8 cellular contexts compared by ENCODE assay signal in the genomic region with DNA sequence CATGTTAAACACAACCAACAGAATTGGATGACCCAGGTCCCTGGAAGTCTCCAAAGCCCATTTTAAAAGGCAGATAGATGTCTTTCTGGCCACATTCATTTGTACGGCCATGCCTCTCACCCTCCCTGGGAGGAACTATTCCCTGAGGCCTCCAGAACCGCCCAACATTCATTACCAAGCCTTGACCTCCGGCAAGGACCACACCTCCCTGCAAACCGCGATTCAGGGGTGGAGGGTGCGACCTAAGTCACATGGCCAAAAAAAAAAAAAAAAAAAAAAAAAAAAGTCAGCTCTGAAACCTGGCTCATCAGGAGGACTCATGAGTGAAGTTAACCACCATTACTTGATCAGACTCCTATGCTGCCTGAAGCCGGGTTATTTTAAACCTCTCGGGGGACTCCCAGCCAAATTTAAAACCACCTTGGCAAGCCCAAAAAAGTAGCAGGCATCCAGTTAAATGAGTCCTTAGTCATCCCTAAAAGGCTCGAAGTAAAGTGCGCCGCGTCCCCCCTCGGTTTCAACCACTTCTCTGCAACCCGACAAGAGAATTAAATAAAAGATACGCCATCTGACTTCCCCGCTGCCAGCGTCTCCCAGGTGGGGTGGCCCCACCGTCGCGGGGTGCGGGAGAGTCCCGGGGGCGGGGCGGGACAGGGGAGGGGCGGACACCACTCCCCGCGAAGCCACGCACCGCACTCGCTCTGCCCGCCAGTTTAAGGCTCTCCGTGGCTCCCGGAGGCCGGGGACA. TPM values are rescaled to one million over a fixed set of nuclear protein-coding genes. Genes with fewer than 3 reads are reported as not detected.
A peak's percentile ranks its signal among the peaks of the same experiment; 100 is the strongest.
DNase-seq lines count a peak whose midpoint lies in the region; ATAC-seq and TF ChIP-seq lines count a peak whose summit lies in the region.

No MANE protein-coding gene starts in this region.

- ATAC-seq in GM19043 (IDR thresholded peaks at IDR 0.05; ENCODE audit: low read depth, unreplicated experiment) (peak; percentile 27), HG02763 (IDR thresholded peaks at IDR 0.05; ENCODE audit: unreplicated experiment) (no peak)

- TF ChIP-seq CTCF in AG09319 (IDR thresholded peaks at IDR 0.05; ENCODE audit: low read depth, low read length) = no peak

- DNase-seq in AG09319 (ENCODE audit: extremely low read depth, low read depth) (peak; percentile 86), HT1080 (ENCODE audit: low read depth) (peak; percentile 87), cerebellar cortex (ENCODE audit: low spot score) (peak; percentile 79), kidney glomerular epithelial cell (lab: John Stamatoyannopoulos, UW) (peak; percentile 33)
- peak; percentile 32 to 43 (median 34) for DNase-seq in activated CD4-positive, CD25-positive, alpha-beta regulatory T cell (lab: John Stamatoyannopoulos, UW)
- DNase-seq in stimulated activated CD4-positive, alpha-beta T cell treated with anti-CD3 and anti-CD28 coated beads, Interleukin-2, amount 100 ng/mL, for 24 hours = peak; percentile 74 to 77

RNA-seq across cellular contexts. Expression of gene KLF9, which starts 2.4 kb away (rescaled TPM):
- 6.0 and 7.3 TPM in 2 replicates for total RNA-seq in HT1080 (2014; rRNA removed; shearing (Covaris generic))
- polyA plus RNA-seq in HT1080 (2015; cell fraction: cytosol; rRNA removed) = 13.9 and 18.8 TPM in 2 replicates
- 13.8 and 15.5 TPM in 2 replicates for polyA plus RNA-seq in HT1080 (2015; cell fraction: nucleus; rRNA removed)

Comparison
In these comparisons a context has a peak if more than half of its experiments do, and no peak if none do; other contexts are left out.
1. DNase-seq: peak in every context shown above with its lines; median percentile 87 in HT1080; 86 in AG09319; 79 in cerebellar cortex; 76 in stimulated activated CD4-positive, alpha-beta T cell treated with anti-CD3 and anti-CD28 coated beads, Interleukin-2, amount 100 ng/mL, for 24 hours; 34 in activated CD4-positive, CD25-positive, alpha-beta regulatory T cell; 33 in kidney glomerular epithelial cell.